ENCODE assay signal across 1 cellular context in the genomic region with DNA sequence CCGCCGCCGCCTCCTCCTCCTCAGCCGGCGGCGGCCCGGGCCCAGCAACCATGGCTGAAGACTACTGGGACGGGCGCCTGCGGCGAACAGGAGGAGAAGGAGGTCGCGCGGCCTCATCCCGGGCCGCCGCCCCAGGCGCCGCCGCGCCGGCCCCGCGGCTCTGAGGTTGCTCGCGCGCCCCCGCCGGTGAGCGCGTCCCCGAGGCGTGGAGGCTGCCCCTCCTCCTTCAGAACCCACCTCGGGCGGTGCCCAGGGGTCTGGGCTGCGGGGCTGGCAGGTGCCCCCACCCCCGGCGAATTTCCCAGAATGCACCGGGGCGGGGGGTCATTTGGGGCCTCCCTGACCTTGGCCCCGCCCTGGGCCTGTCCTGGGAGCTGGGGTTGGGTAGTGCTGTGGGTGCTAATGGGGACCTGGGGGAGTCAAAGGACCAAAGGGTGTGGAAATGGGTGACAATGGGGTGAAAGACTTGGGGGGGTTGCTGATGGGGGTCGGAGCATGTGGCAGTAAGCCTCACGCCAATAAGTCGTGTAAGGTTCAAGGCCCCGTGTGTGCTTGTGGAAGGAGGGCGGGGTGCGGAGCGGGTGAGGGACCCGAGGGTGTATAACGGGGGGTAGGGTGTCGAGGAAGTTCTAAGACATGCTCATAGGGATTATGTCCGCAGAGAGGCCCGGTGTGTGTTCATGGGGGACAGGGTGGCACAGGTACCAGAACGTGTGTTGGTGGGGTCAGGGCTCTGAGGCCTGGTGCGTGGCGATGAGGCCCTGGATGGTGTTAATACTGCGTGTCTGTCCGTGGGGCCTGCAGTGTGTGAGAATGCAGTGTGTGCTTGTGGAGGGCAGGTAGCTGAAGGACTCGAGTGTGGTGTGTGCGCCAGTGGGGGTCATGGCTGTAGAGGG.
TF ChIP-seq lines count a peak whose summit lies in the region.

No MANE protein-coding gene starts in this region.

TF ChIP-seq in IMR-90, 13 proteins besides CTCF, POLR2A, EP300 and RAD21:
- TF ChIP-seq MAZ (IDR thresholded peaks at IDR 0.05; ENCODE audit: borderline replicate concordance, low read depth, low read length) (peak; percentile 11; the same call in 1 of the 2 replicates), CEBPB (IDR thresholded peaks at IDR 0.05; ENCODE audit: low read depth, low read length) (no peak)
TF ChIP-seq in IMR-90: peak in this region for 1.
